In the genomic region with DNA sequence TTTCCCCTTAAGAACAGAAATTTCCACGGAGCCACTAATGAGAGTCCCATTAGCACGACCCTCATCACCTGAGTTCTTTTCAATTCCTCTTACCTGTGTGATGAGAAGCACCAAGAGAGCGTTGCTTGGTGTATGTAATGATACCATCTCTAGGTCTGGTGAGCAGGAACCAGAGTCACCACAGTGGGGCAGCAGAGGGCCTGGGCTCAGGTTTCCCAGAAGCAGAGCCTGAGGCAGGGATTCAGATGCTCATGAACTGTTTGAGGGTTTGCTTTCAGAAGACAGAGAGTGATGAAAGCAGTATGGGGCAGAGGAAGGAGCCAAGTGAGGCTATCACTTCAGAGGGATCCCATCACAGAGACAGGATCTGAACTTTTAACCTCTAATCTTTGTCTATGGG, we compare ENCODE assay signal across 8 cellular contexts.
A peak's percentile ranks its signal among the peaks of the same experiment; 100 is the strongest.
DNase-seq lines count a peak whose midpoint lies in the region; ATAC-seq and TF ChIP-seq lines count a peak whose summit lies in the region.

No MANE protein-coding gene starts in this region.

- TF ChIP-seq CTCF in SU-DHL-6 (IDR thresholded peaks at IDR 0.05; ENCODE audit: insufficient read depth, low read length, poor library complexity, severe bottlenecking), result peak; percentile 61
- TF ChIP-seq CTCF in fibroblast of pulmonary artery (IDR thresholded peaks at IDR 0.05; ENCODE audit: low read length, missing control alignments), result peak; percentile 25

- H3K9ac ChIP-seq in SU-DHL-6 (ENCODE audit: low read length), result no peak overlapping the region

- no peaks in the 10 kb centered on the region for H3K79me2 ChIP-seq in SU-DHL-6 (ENCODE audit: insufficient read depth, low read length)

- no peak overlapping the region for H2AFZ ChIP-seq in SU-DHL-6 (ENCODE audit: low read depth, low read length, severe bottlenecking)

- peak; percentile 33 for ATAC-seq in stimulated activated naive CD8-positive, alpha-beta T cell treated with anti-CD3 and anti-CD28 coated beads, Interleukin-15, Interleukin-2, amounts not matched to agents 100 U/mL and 50 U/mL, for 24 hours
- no peak for ATAC-seq in GM19035 (IDR thresholded peaks at IDR 0.05; ENCODE audit: unreplicated experiment)
- no peak for ATAC-seq in HG03354 (IDR thresholded peaks at IDR 0.05; ENCODE audit: poor library complexity, severe bottlenecking, unreplicated experiment)

- no peaks in the 10 kb centered on the region for H3F3A ChIP-seq in SU-DHL-6 (ENCODE audit: insufficient read depth)

- DNase-seq in activated CD4-positive, CD25-positive, alpha-beta regulatory T cell treated with anti-CD3 and anti-CD28 coated beads, Interleukin-2, amount 50 U/mL, for 72 hours, result peak; percentile 58
- no peak for DNase-seq in activated CD4-positive, CD25-positive, alpha-beta regulatory T cell (lab: John Stamatoyannopoulos, UW)
- DNase-seq in fibroblast of pulmonary artery (ENCODE audit: low read depth), result no peak
- peak; percentile 66 for DNase-seq in stimulated activated naive CD8-positive, alpha-beta T cell treated with anti-CD3 and anti-CD28 coated beads, Interleukin-15, Interleukin-2, amounts not matched to agents 100 U/mL and 50 U/mL, for 24 hours
- DNase-seq in amniotic stem cell (lab: John Stamatoyannopoulos, UW), result no peak

- no peak overlapping the region for H3K4me2 ChIP-seq in SU-DHL-6 (ENCODE audit: low read depth, low read length, poor library complexity, severe bottlenecking)

- H3K27ac ChIP-seq in SU-DHL-6 (ENCODE audit: low read depth, low read length), result no peak overlapping the region

- no peaks in the 10 kb centered on the region for H4K20me1 ChIP-seq in SU-DHL-6 (ENCODE audit: low read depth, low read length)

- H3K4me3 ChIP-seq in SU-DHL-6 (ENCODE audit: insufficient read depth, low read length, poor library complexity, severe bottlenecking), result no peak overlapping the region
- no peak overlapping the region for H3K4me3 ChIP-seq in fibroblast of pulmonary artery (replicated peaks; ENCODE audit: low read depth, low read length)

- H3K9me3 ChIP-seq in SU-DHL-6 (ENCODE audit: insufficient read depth, low read length), result peaks cover 5% of the 10 kb centered on the region; the same call in 1 of the 2 replicates

- no peaks in the 10 kb centered on the region for H3K9me2 ChIP-seq in SU-DHL-6 (replicated peaks; ENCODE audit: insufficient read depth, low read length)

- no peaks in the 10 kb centered on the region for H3K27me3 ChIP-seq in SU-DHL-6 (ENCODE audit: low read length)

- H3K36me3 ChIP-seq in SU-DHL-6 (ENCODE audit: low read length), result no peaks in the 10 kb centered on the region

Comparison
In these comparisons a context has a peak if more than half of its experiments do, and no peak if none do; other contexts are left out.
1. DNase-seq: peak in activated CD4-positive, CD25-positive, alpha-beta regulatory T cell treated with anti-CD3 and anti-CD28 coated beads, Interleukin-2, amount 50 U/mL, for 72 hours (single experiment) and stimulated activated naive CD8-positive, alpha-beta T cell treated with anti-CD3 and anti-CD28 coated beads, Interleukin-15, Interleukin-2, amounts not matched to agents 100 U/mL and 50 U/mL, for 24 hours (single experiment); none in activated CD4-positive, CD25-positive, alpha-beta regulatory T cell (0 of 4), fibroblast of pulmonary artery (single experiment) and amniotic stem cell (single experiment).